Comparison of ENCODE assay signal across 9 cellular contexts in the genomic region with DNA sequence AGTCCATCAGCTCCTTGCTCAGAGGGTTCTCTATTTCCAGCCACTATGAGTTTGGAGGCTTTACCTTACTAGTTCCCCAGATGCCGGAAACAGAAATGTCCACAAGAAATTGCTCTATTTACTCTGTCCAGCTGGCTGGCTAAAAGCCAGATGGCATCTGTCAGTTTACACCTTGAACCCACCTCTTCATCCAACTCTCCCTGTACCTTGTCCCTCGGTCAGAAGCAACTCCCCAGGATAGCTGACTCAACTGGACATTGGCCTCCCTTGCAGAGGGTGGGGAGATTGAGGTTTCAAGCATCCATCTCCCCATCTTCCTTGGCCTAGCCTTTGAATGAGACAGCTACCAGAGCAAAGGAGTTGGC. TPM values are rescaled to one million over a fixed set of nuclear protein-coding genes. Genes with fewer than 3 reads are reported as not detected.
DNase-seq lines count a peak whose midpoint lies in the region; ATAC-seq, FAIRE-seq and TF ChIP-seq lines count a peak whose summit lies in the region.
"Had no signal": no experiment of that assay in that cellular context is flagged by ENCODE, and none has a peak within 500 bp of the region (broad histone marks: within the 10 kb centered on the region; RNA-seq: fewer than 3 reads in every experiment).

No MANE protein-coding gene starts in this region.

- no peaks in the 10 kb centered on the region for H3K27me3 Mint-ChIP-seq in CD4-positive, alpha-beta memory T cell
- H3K27me3 Mint-ChIP-seq in neural progenitor cell (ENCODE audit: insufficient read depth, low read depth) = no peaks in the 10 kb centered on the region

- H3K27ac ChIP-seq in CD4-positive, alpha-beta memory T cell (ENCODE audit: low read depth, low read length) = peak overlapping the region; percentile 81
- H3K27ac ChIP-seq in MM.1S (ENCODE audit: low read length) = peak overlapping the region; percentile 75; the same call in 1 of the 2 replicates
- peak overlapping the region; percentile 65 for H3K27ac ChIP-seq in colonic mucosa
- H3K27ac ChIP-seq in neural progenitor cell = no peak overlapping the region
- H3K27ac ChIP-seq in prostate gland = no peak overlapping the region

- H4K20me1 ChIP-seq in MM.1S (ENCODE audit: insufficient read depth, low read length) (no peaks in the 10 kb centered on the region), neural progenitor cell (ENCODE audit: low read depth) (peaks cover 4% of the 10 kb centered on the region)

- peaks cover 31% of the 10 kb centered on the region for H3K36me3 ChIP-seq in CD4-positive, alpha-beta memory T cell (ENCODE audit: insufficient read depth, low read length)
- H3K36me3 ChIP-seq in MM.1S (replicated peaks; ENCODE audit: insufficient read depth, low read length) (0 out of 2 replicates have a peak, but pooled peaks cover 5% of the 10 kb centered on the region), colonic mucosa (peaks cover 8% of the 10 kb centered on the region), neural progenitor cell (no peaks in the 10 kb centered on the region), prostate gland (peaks cover 0 to 12% of the 10 kb centered on the region in 2 donors)

- no peaks in the 10 kb centered on the region for H3K9me3 Mint-ChIP-seq in CD4-positive, alpha-beta memory T cell
- no peaks in the 10 kb centered on the region for H3K9me3 Mint-ChIP-seq in neural progenitor cell

- no peak for TF ChIP-seq CTCF in MM.1S (IDR thresholded peaks at IDR 0.05; ENCODE audit: low read length)
- TF ChIP-seq CTCF in colonic mucosa (IDR thresholded peaks at IDR 0.05) = no peak
- no peak for TF ChIP-seq CTCF in neural progenitor cell (IDR thresholded peaks at IDR 0.05)
- TF ChIP-seq CTCF in prostate gland (IDR thresholded peaks at IDR 0.05) = no peak

- no peaks in the 10 kb centered on the region for H3K27me3 ChIP-seq in CD4-positive, alpha-beta memory T cell (ENCODE audit: insufficient read depth, low read length)
- H3K27me3 ChIP-seq in MM.1S (replicated peaks; ENCODE audit: insufficient read depth, low read length) = no peaks in the 10 kb centered on the region
- no peaks in the 10 kb centered on the region for H3K27me3 ChIP-seq in colonic mucosa
- H3K27me3 ChIP-seq in neural progenitor cell = peaks cover 15% of the 10 kb centered on the region
- no peaks in the 10 kb centered on the region for H3K27me3 ChIP-seq in prostate gland (replicated peaks; ENCODE audit: insufficient read depth)

- H3K27ac Mint-ChIP-seq in CD4-positive, alpha-beta memory T cell = peak overlapping the region; percentile 84 to 95 (median 88)
- H3K27ac Mint-ChIP-seq in neural progenitor cell = no peak overlapping the region

- no peaks in the 10 kb centered on the region for H3K9me2 ChIP-seq in MM.1S (replicated peaks; ENCODE audit: insufficient read depth, low read length)

- DNase-seq in CD4-positive, alpha-beta memory T cell = no peak
- no peak for DNase-seq in MM.1S
- peak; percentile 45 for DNase-seq in colonic mucosa
- no peak for DNase-seq in neural progenitor cell (ENCODE audit: low spot score)
- no peak for DNase-seq in GM12891 (ENCODE audit: insufficient read length, low spot score)
- no peak for DNase-seq in prostate gland (ENCODE audit: low spot score)
- no peak for DNase-seq in G401 (ENCODE audit: low spot score)
- DNase-seq: activated gamma-delta T cell had no signal

- H3K79me2 ChIP-seq in MM.1S (ENCODE audit: low read length) (peaks cover 44% of the 10 kb centered on the region), neural progenitor cell (ENCODE audit: low read depth) (peaks cover 4% of the 10 kb centered on the region)

- H3F3A ChIP-seq in MM.1S (ENCODE audit: insufficient read depth, low read length) (peaks cover 21% of the 10 kb centered on the region), neural progenitor cell (ENCODE audit: low read depth) (peaks cover 29% of the 10 kb centered on the region)

- H3K9ac ChIP-seq in MM.1S (ENCODE audit: low read length) (no peak overlapping the region; the same call in 1 of the 2 replicates), colonic mucosa (ENCODE audit: low read depth in 2 of 2, low read length in 2 of 2) (peak overlapping the region in 1 of 2 donors; percentile 86), neural progenitor cell (no peak overlapping the region)

- H3K4me1 ChIP-seq in CD4-positive, alpha-beta memory T cell (ENCODE audit: insufficient read depth, low read length) = peaks cover 36% of the 10 kb centered on the region
- H3K4me1 ChIP-seq in MM.1S (ENCODE audit: low read length) (peaks cover 26% of the 10 kb centered on the region), colonic mucosa (no peaks in the 10 kb centered on the region), neural progenitor cell (peaks cover 9% of the 10 kb centered on the region), prostate gland (replicated peaks) (no peaks in the 10 kb centered on the region)

- H3K4me3 ChIP-seq in CD4-positive, alpha-beta memory T cell (ENCODE audit: low read length in 2 of 2) = peak overlapping the region; percentile 83 to 93
- H3K4me3 ChIP-seq in MM.1S (ENCODE audit: low read length) (peak overlapping the region; percentile 84), colonic mucosa (peak overlapping the region; percentile 86), neural progenitor cell (no peak overlapping the region), prostate gland (no peak overlapping the region)

- peaks cover 28 to 36% of the 10 kb centered on the region in 2 donors for H3K36me3 Mint-ChIP-seq in CD4-positive, alpha-beta memory T cell
- peaks cover 4% of the 10 kb centered on the region for H3K36me3 Mint-ChIP-seq in neural progenitor cell

- TF ChIP-seq POLR2A in GM12891 (IDR thresholded peaks at IDR 0.05; ENCODE audit: low read depth, low read length) (no peak), prostate gland (IDR thresholded peaks at IDR 0.05) (no peak)

- H2AFZ ChIP-seq in MM.1S (ENCODE audit: low read length) = no peak overlapping the region
- H2AFZ ChIP-seq in neural progenitor cell (replicated peaks) = no peak overlapping the region

- no peaks in the 10 kb centered on the region for H3K9me3 ChIP-seq in CD4-positive, alpha-beta memory T cell (ENCODE audit: control insufficient read depth in 1 of 2, low read length in 2 of 2)
- H3K9me3 ChIP-seq in MM.1S (replicated peaks; ENCODE audit: insufficient read depth, low read length) (no peaks in the 10 kb centered on the region), colonic mucosa (no peaks in the 10 kb centered on the region), neural progenitor cell (ENCODE audit: low read depth) (no peaks in the 10 kb centered on the region), prostate gland (no peaks in the 10 kb centered on the region)

- in situ Hi-C loops in G401 (cut with HindIII; ENCODE audit: low sequenced_read_pairs) = loop anchor here (10.0 to 25.0 kb wide), 2 partner anchors 94 to 203 kb away; a partner anchor contains a TSS

- H3K4me2 ChIP-seq in MM.1S (ENCODE audit: low read depth, low read length) = peak overlapping the region; percentile 98
- H3K4me2 ChIP-seq in neural progenitor cell = peak overlapping the region; percentile 99

- 83% methylated on average over 2 of the region's 2 CpGs for WGBS in prostate gland

- ATAC-seq in GM21447 (IDR thresholded peaks at IDR 0.05; ENCODE audit: unreplicated experiment) = no peak

- POLR2A ChIA-PET in CD4-positive, alpha-beta memory T cell (lab: Charles Lee; ENCODE audit: partially characterized antibody) = interaction anchor here (0.9 to 13.3 kb wide), 10 partner anchors 9 to 229 kb away, joined by 3 to 210 read pairs (median 6); a partner anchor contains a TSS

- CTCF ChIA-PET in CD4-positive, alpha-beta memory T cell (lab: Charles Lee; ENCODE audit: partially characterized antibody) = interaction anchor here (0.8 to 1.6 kb wide), 9 partner anchors 9 to 215 kb away, joined by 3 to 5 read pairs (median 3); a partner anchor contains a TSS

- no peak for FAIRE-seq in GM12891 (lab: Jason Lieb, UNC)

- H3K4me1 Mint-ChIP-seq in CD4-positive, alpha-beta memory T cell = peaks cover 23 to 61% (median 39%) of the 10 kb centered on the region in 4 donors
- H3K4me1 Mint-ChIP-seq in neural progenitor cell = peaks cover 28% of the 10 kb centered on the region

- intact Hi-C loops in CD4-positive, alpha-beta memory T cell (cut with micrococcal nuclease) = no loop called here
- intact Hi-C loops in colonic mucosa (cut with DNase I) = no loop called here
- intact Hi-C loops in prostate gland (cut with DNase I) = no loop called here

- H3K4me3 Mint-ChIP-seq in CD4-positive, alpha-beta memory T cell = peak overlapping the region; percentile 86 to 93 (median 90)
- peak overlapping the region; percentile 88 for H3K4me3 Mint-ChIP-seq in neural progenitor cell

RNA-seq across cellular contexts. Expression of a gene that starts 1.7 kb away (rescaled TPM):
- 10 to 100 TPM; 35.2 to 37.5 TPM for total RNA-seq in CD4-positive, alpha-beta memory T cell
- 10 to 100 TPM in 1 of 2 donors, 1 to 10 TPM in 1; 2.6 to 13.3 TPM for polyA plus RNA-seq in CD4-positive, alpha-beta memory T cell
- 10 to 100 TPM; 20.6 to 27.9 TPM for total RNA-seq in colonic mucosa
- total RNA-seq in neural progenitor cell (ENCODE audit: low replicate concordance) = 1.5 and 3.7 TPM in 2 replicates
- 3.7 TPM for polyA plus RNA-seq in GM12891 (2012; ENCODE audit: low read depth, missing spikeins)
- total RNA-seq in prostate gland = 1 to 10 TPM; 5.1 to 9.0 TPM
- total RNA-seq in G401 (2014; rRNA removed; shearing (Covaris generic)) = 4.6 and 5.8 TPM in 2 replicates

RNA-seq across cellular contexts. Expression of a gene that starts 7.2 kb away (rescaled TPM):
- total RNA-seq in CD4-positive, alpha-beta memory T cell = 10 to 100 TPM; 52.0 to 52.3 TPM
- polyA plus RNA-seq in CD4-positive, alpha-beta memory T cell = 10 to 100 TPM; 32.9 to 52.3 TPM
- total RNA-seq in colonic mucosa (100 to 1,000 TPM in 1 of 2 donors, 10 to 100 TPM in 1; 39.4 to 104 TPM), neural progenitor cell (ENCODE audit: low replicate concordance) (13.4 and 24.3 TPM in 2 replicates), prostate gland (10 to 100 TPM; 39.6 to 49.6 TPM)
- polyA plus RNA-seq in GM12891 (2012; ENCODE audit: low read depth, missing spikeins) = 14.3 TPM
- 4.0 and 4.7 TPM in 2 replicates for total RNA-seq in G401 (2014; rRNA removed; shearing (Covaris generic))

RNA-seq across cellular contexts. Expression of a gene that starts 12.5 kb away (rescaled TPM):
- total RNA-seq in CD4-positive, alpha-beta memory T cell = 10 to 100 TPM; 70.8 to 75.3 TPM
- polyA plus RNA-seq in CD4-positive, alpha-beta memory T cell = 10 to 100 TPM in 1 of 2 donors, 1 to 10 TPM in 1; 9.3 to 16.0 TPM
- total RNA-seq in colonic mucosa = 10 to 100 TPM; 31.9 to 33.3 TPM
- 32.5 and 47.3 TPM in 2 replicates for total RNA-seq in neural progenitor cell (ENCODE audit: low replicate concordance)
- polyA plus RNA-seq in GM12891 (2012; ENCODE audit: low read depth, missing spikeins) = 9.4 TPM
- 10 to 100 TPM; 22.1 to 41.7 TPM for total RNA-seq in prostate gland
- total RNA-seq in G401 (2014; rRNA removed; shearing (Covaris generic)) = 18.5 and 22.4 TPM in 2 replicates

RNA-seq across cellular contexts. Expression of a gene that starts 24.2 kb away (rescaled TPM):
- 1 to 10 TPM; 5.1 to 5.8 TPM for total RNA-seq in CD4-positive, alpha-beta memory T cell
- 10 to 100 TPM; 17.7 to 21.2 TPM for polyA plus RNA-seq in CD4-positive, alpha-beta memory T cell
- total RNA-seq in colonic mucosa (10 to 100 TPM; 18.7 to 50.5 TPM), neural progenitor cell (ENCODE audit: low replicate concordance) (30.0 and 31.1 TPM in 2 replicates), prostate gland (10 to 100 TPM in 1 of 2 donors, 1 to 10 TPM in 1; 9.2 to 14.3 TPM)
- 31.2 TPM for polyA plus RNA-seq in GM12891 (2012; ENCODE audit: low read depth, missing spikeins)
- 63.6 and 87.0 TPM in 2 replicates for total RNA-seq in G401 (2014; rRNA removed; shearing (Covaris generic))

RNA-seq across cellular contexts. Expression of a gene that starts 40.0 kb away (rescaled TPM):
- under 1 TPM in 1 of 2 experiments, not detected in 1; 0.09 TPM for total RNA-seq in CD4-positive, alpha-beta memory T cell
- not detected for polyA plus RNA-seq in CD4-positive, alpha-beta memory T cell
- total RNA-seq in colonic mucosa (under 1 TPM; 0.05 to 0.22 TPM), neural progenitor cell (ENCODE audit: low replicate concordance) (0.24 and 0.65 TPM in 2 replicates), prostate gland (under 1 TPM in 1 of 2 donors, not detected in 1; 0.85 TPM)
- not detected for polyA plus RNA-seq in GM12891 (2012; ENCODE audit: low read depth, missing spikeins)
- 0.06 and 1.7 TPM in 2 replicates for total RNA-seq in G401 (2014; rRNA removed; shearing (Covaris generic))

Comparison
In these comparisons a context has a peak if more than half of its experiments do, and no peak if none do; other contexts are left out.
1. H3K27ac ChIP-seq: peak in CD4-positive, alpha-beta memory T cell (single experiment), MM.1S (single experiment) and colonic mucosa (single experiment); none in neural progenitor cell (single experiment) and prostate gland (0 of 2).
2. H3K4me3 ChIP-seq: peak in CD4-positive, alpha-beta memory T cell (2 of 2), MM.1S (single experiment) and colonic mucosa (single experiment); none in neural progenitor cell (single experiment) and prostate gland (0 of 2).